9 cellular contexts compared by ENCODE assay signal in the genomic region with DNA sequence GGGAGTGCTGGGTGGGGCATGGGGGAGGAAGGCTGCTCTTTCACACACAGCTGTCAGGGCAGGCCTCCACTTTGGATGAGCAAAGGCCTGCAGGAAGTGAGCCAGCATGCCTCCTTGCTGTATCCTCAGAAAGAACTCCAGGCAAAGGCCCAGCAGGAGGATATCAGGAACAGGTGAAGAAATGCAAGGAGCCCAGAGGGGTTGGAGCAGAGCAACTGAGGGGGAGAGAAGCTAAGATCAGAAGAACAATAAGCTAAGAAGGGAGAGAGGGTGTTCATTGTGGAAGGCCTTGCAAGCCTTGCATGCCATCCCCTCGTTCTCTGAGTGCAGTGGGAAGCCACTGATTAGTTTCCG.
DNase-seq lines count a peak whose midpoint lies in the region; ATAC-seq and TF ChIP-seq lines count a peak whose summit lies in the region.
"Had no signal": no experiment of that assay in that cellular context is flagged by ENCODE, and none has a peak within 500 bp of the region (broad histone marks: within the 10 kb centered on the region; RNA-seq: fewer than 3 reads in every experiment).

No MANE protein-coding gene starts in this region.

- no peak overlapping the region for H3K4me3 ChIP-seq in stomach

- intact Hi-C loops in stomach (cut with DNase I; ENCODE audit: low total_unique reads) = no loop called here

- no peaks in the 10 kb centered on the region for H3K27me3 ChIP-seq in stomach

- DNase-seq in SHP77 (lab: John Stamatoyannopoulos, UW) = peak; percentile 7 to 18
- DNase-seq in SHP77 treated with DMSO at 0.1 percent for 48 hours (lab: John Stamatoyannopoulos, UW) = no peak
- peak; percentile 78 for DNase-seq in iPS DF 19.7 (ENCODE audit: low read depth, low spot score)
- no peak for DNase-seq in stomach
- DNase-seq in KG1 (lab: John Stamatoyannopoulos, UW) = no peak
- no peak for DNase-seq in activated CD4-positive, CD25-positive, alpha-beta regulatory T cell treated with anti-CD3 and anti-CD28 coated beads, Interleukin-2, amount 50 U/mL, for 72 hours
- DNase-seq in NOMO-1 treated with dmso at 0.1 percent for 144 hours (lab: John Stamatoyannopoulos, UW; ENCODE audit: unreplicated experiment) = no peak
- DNase-seq: activated T-cell treated with anti-CD3 and anti-CD28 coated beads, Interleukin-2, amount 50 U/mL, for 72 hours had no signal

- H3K36me3 ChIP-seq in stomach = no peaks in the 10 kb centered on the region

- no peak for TF ChIP-seq POLR2A in stomach (IDR thresholded peaks at IDR 0.05)

- peaks cover 18 to 62% (median 41%) of the 10 kb centered on the region in 4 donors for H3K4me1 ChIP-seq in stomach

- H3K27ac ChIP-seq in stomach = peak overlapping the region; percentile 66 to 85 (median 80)

- TF ChIP-seq CTCF in stomach (IDR thresholded peaks at IDR 0.05) = no peak

- no peaks in the 10 kb centered on the region for H3K9me3 ChIP-seq in stomach

- peak; percentile 56 for ATAC-seq in SK-N-SH treated with all-trans-retinoic acid at 6 μM for 48 hours
- ATAC-seq: activated T-cell treated with anti-CD3 and anti-CD28 coated beads, Interleukin-2, amount 50 U/mL, for 72 hours had no signal

- 59 to 71% (median 67%) methylated on average over 2 of the region's 2 CpGs for WGBS in stomach, 5 donors

- TF ChIP-seq EP300 in stomach (IDR thresholded peaks at IDR 0.05) = no peak

TF ChIP-seq in SK-N-SH treated with all-trans-retinoic acid at 6 μM for 48 hours, 23 proteins besides CTCF, POLR2A, EP300 and RAD21:
- TF ChIP-seq ZNF8 (CRISPR knock-in tag; IDR thresholded peaks at IDR 0.05) (no peak), ZNF70 (CRISPR knock-in tag; IDR thresholded peaks at IDR 0.05) (no peak), GLIS3 (CRISPR knock-in tag; IDR thresholded peaks at IDR 0.05) (no peak), TOX (CRISPR knock-in tag; IDR thresholded peaks at IDR 0.05; ENCODE audit: borderline replicate concordance) (no peak), ISL1 (CRISPR knock-in tag; IDR thresholded peaks at IDR 0.05) (no peak), BACH2 (CRISPR knock-in tag; IDR thresholded peaks at IDR 0.05; ENCODE audit: borderline replicate concordance) (no peak), CSDC2 (CRISPR knock-in tag; IDR thresholded peaks at IDR 0.05) (no peak), OSR1 (CRISPR knock-in tag; IDR thresholded peaks at IDR 0.05) (no peak), ZC3H10 (CRISPR knock-in tag; IDR thresholded peaks at IDR 0.05) (no peak), ARNTL (CRISPR knock-in tag; IDR thresholded peaks at IDR 0.05; ENCODE audit: borderline replicate concordance, low read depth) (no peak), SNAI2 (CRISPR knock-in tag; IDR thresholded peaks at IDR 0.05) (no peak), TCF4 (CRISPR knock-in tag; IDR thresholded peaks at IDR 0.05; ENCODE audit: borderline replicate concordance) (no peak)
- TF ChIP-seq, protein P1, sequence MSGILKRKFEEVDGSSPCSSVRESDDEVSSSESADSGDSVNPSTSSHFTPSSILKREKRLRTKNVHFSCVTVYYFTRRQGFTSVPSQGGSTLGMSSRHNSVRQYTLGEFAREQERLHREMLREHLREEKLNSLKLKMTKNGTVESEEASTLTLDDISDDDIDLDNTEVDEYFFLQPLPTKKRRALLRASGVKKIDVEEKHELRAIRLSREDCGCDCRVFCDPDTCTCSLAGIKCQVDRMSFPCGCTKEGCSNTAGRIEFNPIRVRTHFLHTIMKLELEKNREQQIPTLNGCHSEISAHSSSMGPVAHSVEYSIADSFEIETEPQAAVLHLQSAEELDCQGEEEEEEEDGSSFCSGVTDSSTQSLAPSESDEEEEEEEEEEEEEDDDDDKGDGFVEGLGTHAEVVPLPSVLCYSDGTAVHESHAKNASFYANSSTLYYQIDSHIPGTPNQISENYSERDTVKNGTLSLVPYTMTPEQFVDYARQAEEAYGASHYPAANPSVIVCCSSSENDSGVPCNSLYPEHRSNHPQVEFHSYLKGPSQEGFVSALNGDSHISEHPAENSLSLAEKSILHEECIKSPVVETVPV (CRISPR knock-in tag; IDR thresholded peaks at IDR 0.05) = no peak
- TF ChIP-seq, protein P2, sequence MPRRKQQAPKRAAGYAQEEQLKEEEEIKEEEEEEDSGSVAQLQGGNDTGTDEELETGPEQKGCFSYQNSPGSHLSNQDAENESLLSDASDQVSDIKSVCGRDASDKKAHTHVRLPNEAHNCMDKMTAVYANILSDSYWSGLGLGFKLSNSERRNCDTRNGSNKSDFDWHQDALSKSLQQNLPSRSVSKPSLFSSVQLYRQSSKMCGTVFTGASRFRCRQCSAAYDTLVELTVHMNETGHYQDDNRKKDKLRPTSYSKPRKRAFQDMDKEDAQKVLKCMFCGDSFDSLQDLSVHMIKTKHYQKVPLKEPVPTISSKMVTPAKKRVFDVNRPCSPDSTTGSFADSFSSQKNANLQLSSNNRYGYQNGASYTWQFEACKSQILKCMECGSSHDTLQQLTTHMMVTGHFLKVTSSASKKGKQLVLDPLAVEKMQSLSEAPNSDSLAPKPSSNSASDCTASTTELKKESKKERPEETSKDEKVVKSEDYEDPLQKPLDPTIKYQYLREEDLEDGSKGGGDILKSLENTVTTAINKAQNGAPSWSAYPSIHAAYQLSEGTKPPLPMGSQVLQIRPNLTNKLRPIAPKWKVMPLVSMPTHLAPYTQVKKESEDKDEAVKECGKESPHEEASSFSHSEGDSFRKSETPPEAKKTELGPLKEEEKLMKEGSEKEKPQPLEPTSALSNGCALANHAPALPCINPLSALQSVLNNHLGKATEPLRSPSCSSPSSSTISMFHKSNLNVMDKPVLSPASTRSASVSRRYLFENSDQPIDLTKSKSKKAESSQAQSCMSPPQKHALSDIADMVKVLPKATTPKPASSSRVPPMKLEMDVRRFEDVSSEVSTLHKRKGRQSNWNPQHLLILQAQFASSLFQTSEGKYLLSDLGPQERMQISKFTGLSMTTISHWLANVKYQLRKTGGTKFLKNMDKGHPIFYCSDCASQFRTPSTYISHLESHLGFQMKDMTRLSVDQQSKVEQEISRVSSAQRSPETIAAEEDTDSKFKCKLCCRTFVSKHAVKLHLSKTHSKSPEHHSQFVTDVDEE (CRISPR knock-in tag; IDR thresholded peaks at IDR 0.05) = no peak
- TF ChIP-seq, protein P3, sequence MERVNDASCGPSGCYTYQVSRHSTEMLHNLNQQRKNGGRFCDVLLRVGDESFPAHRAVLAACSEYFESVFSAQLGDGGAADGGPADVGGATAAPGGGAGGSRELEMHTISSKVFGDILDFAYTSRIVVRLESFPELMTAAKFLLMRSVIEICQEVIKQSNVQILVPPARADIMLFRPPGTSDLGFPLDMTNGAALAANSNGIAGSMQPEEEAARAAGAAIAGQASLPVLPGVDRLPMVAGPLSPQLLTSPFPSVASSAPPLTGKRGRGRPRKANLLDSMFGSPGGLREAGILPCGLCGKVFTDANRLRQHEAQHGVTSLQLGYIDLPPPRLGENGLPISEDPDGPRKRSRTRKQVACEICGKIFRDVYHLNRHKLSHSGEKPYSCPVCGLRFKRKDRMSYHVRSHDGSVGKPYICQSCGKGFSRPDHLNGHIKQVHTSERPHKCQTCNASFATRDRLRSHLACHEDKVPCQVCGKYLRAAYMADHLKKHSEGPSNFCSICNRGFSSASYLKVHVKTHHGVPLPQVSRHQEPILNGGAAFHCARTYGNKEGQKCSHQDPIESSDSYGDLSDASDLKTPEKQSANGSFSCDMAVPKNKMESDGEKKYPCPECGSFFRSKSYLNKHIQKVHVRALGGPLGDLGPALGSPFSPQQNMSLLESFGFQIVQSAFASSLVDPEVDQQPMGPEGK (CRISPR knock-in tag; IDR thresholded peaks at IDR 0.05; ENCODE audit: borderline replicate concordance) = no peak
- TF ChIP-seq, protein P4, sequence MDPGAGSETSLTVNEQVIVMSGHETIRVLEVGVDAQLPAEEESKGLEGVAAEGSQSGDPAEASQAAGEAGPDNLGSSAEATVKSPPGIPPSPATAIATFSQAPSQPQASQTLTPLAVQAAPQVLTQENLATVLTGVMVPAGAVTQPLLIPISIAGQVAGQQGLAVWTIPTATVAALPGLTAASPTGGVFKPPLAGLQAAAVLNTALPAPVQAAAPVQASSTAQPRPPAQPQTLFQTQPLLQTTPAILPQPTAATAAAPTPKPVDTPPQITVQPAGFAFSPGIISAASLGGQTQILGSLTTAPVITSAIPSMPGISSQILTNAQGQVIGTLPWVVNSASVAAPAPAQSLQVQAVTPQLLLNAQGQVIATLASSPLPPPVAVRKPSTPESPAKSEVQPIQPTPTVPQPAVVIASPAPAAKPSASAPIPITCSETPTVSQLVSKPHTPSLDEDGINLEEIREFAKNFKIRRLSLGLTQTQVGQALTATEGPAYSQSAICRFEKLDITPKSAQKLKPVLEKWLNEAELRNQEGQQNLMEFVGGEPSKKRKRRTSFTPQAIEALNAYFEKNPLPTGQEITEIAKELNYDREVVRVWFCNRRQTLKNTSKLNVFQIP (CRISPR knock-in tag; IDR thresholded peaks at IDR 0.05; ENCODE audit: borderline replicate concordance, low read depth) = no peak

Comparison
In these comparisons a context has a peak if more than half of its experiments do, and no peak if none do; other contexts are left out.
1. DNase-seq: peak in SHP77 (2 of 2) and iPS DF 19.7 (single experiment); none in SHP77 treated with DMSO at 0.1 percent for 48 hours (single experiment), stomach (single experiment), KG1 (single experiment), activated CD4-positive, CD25-positive, alpha-beta regulatory T cell treated with anti-CD3 and anti-CD28 coated beads, Interleukin-2, amount 50 U/mL, for 72 hours (single experiment) and NOMO-1 treated with dmso at 0.1 percent for 144 hours (single experiment).